Comparison of ENCODE assay signal across 28 cellular contexts in the genomic region with DNA sequence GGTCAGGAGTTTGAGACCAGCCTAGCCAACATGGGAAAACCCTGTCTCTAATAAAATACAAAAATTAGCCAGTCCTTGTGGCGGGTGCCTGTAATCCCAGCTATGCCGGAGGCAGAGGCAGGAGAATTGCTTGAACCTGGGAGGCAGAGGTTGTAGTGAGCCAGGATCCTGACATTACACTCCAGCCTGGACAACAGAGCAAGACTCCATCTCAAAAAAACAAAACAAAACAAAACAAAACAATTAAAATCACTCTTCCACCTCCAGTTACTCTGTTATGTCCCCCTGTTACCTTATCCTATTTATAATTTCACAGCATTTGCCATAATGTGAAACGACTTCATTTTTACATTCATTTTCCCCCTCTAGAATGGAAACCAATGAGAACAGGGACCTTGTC.
"Had no signal": no experiment of that assay in that cellular context is flagged by ENCODE, and none has a peak within 500 bp of the region (broad histone marks: within the 10 kb centered on the region; RNA-seq: fewer than 3 reads in every experiment).

No MANE protein-coding gene starts in this region.

- DNase-seq: activated CD4-positive, alpha-beta T cell treated with anti-CD3 and anti-CD28 coated beads for 48 hours; activated CD4-positive, alpha-beta T cell treated with anti-CD3 and anti-CD28 coated beads, Interleukin-2, amount 50 U/mL, for 48 hours; activated CD8-positive, alpha-beta memory T cell treated with anti-CD3 and anti-CD28 coated beads for 24 hours; activated CD8-positive, alpha-beta memory T cell treated with anti-CD3 and anti-CD28 coated beads, Interleukin-2, amount 50 U/mL, for 4 hours; activated gamma-delta T cell treated with Interleukin-2 at 50 U/mL for 16 hours; activated naive CD4-positive, alpha-beta T cell treated with anti-CD3 and anti-CD28 coated beads, Interleukin-2, amount 50 U/mL, for 16 hours; activated T-cell treated with anti-CD3 and anti-CD28 coated beads, Interleukin-2, amount 50 U/mL, for 1 hour; amniotic stem cell; caudate nucleus; esophagus squamous epithelium; foreskin melanocyte; islet precursor cell; left ventricle myocardium inferior; mucosa of descending colon; occipital lobe; stimulated activated CD4-positive, alpha-beta T cell treated with anti-CD3 and anti-CD28 coated beads, Interleukin-4, amount 100 ng/mL, for 4 hours; stimulated activated CD8-positive, alpha-beta memory T cell treated with anti-CD3 and anti-CD28 coated beads, Interleukin-4, amount 100 ng/mL, for 48 hours; stimulated activated naive B cell treated with anti-CD40 and anti-IgM and Interleukin-4, amounts not matched to agents 10 μg/mL and 1 μg/mL and 100 μg/mL, for 72 hours; stomach; T-helper 1 cell; tibial artery had no signal

- H3K27ac Mint-ChIP-seq: stimulated activated naive B cell treated with anti-CD40 and anti-IgM and Interleukin-4, amounts not matched to agents 10 μg/mL and 1 μg/mL and 100 μg/mL, for 72 hours; T-helper 2 cell treated with Interferon-gamma antibody and Interleukin-4, amounts not matched to agents 5 μg/mL and 100 μg/mL, for 36 hours had no signal

- H3K27ac ChIP-seq: epithelial cell of prostate, esophagus squamous epithelium, left ventricle myocardium inferior, skin epidermis, stomach, suprapubic skin, tibial artery had no signal

- H3K4me3 Mint-ChIP-seq: neural crest cell; stimulated activated naive B cell treated with anti-CD40 and anti-IgM and Interleukin-4, amounts not matched to agents 10 μg/mL and 1 μg/mL and 100 μg/mL, for 72 hours; T-helper 2 cell treated with Interferon-gamma antibody and Interleukin-4, amounts not matched to agents 5 μg/mL and 100 μg/mL, for 36 hours had no signal

- H3K4me3 ChIP-seq: esophagus squamous epithelium, left ventricle myocardium inferior, lung, mucosa of descending colon, skin epidermis, stomach, suprapubic skin, tibial artery had no signal

- H3K27me3 ChIP-seq: suprapubic skin, tibial artery had no signal

- H3K9me3 Mint-ChIP-seq: neural crest cell; stimulated activated naive B cell treated with anti-CD40 and anti-IgM and Interleukin-4, amounts not matched to agents 10 μg/mL and 1 μg/mL and 100 μg/mL, for 72 hours; T-helper 2 cell treated with Interferon-gamma antibody and Interleukin-4, amounts not matched to agents 5 μg/mL and 100 μg/mL, for 36 hours had no signal

- H3K36me3 Mint-ChIP-seq: stimulated activated naive B cell treated with anti-CD40 and anti-IgM and Interleukin-4, amounts not matched to agents 10 μg/mL and 1 μg/mL and 100 μg/mL, for 72 hours had no signal

- H3K9me3 ChIP-seq: esophagus squamous epithelium, left ventricle myocardium inferior, mucosa of descending colon, stomach, suprapubic skin, tibial artery had no signal

- H3K36me3 ChIP-seq: esophagus squamous epithelium, left ventricle myocardium inferior, stomach, suprapubic skin, tibial artery had no signal

- ATAC-seq: mucosa of descending colon; sciatic nerve; stimulated activated naive B cell treated with anti-CD40 and anti-IgM and Interleukin-4, amounts not matched to agents 10 μg/mL and 1 μg/mL and 100 μg/mL, for 72 hours had no signal
